In genomic region chr4:153520871-153521329, GRCh38 we compare ENCODE assay signal across 1 cellular context.
TF ChIP-seq lines count a peak whose summit lies in the region.

No MANE protein-coding gene starts in this region.

TF ChIP-seq in GM12878, 131 proteins besides CTCF, POLR2A, EP300 and RAD21 (continued from another document and continues in another):
- TF ChIP-seq RBBP5 (conservative IDR thresholded peaks at IDR 0.05) = no peak
- no peak for TF ChIP-seq RB1 (IDR thresholded peaks at IDR 0.05; ENCODE audit: borderline replicate concordance)
- TF ChIP-seq HCFC1 (IDR thresholded peaks at IDR 0.05; ENCODE audit: low read length) = no peak
- TF ChIP-seq POLR2AphosphoS2 (IDR thresholded peaks at IDR 0.05; ENCODE audit: low read depth, low read length) = no peak; the same call in 1 of the 2 replicates
- TF ChIP-seq RAD51 (IDR thresholded peaks at IDR 0.05) = no peak
- no peak for TF ChIP-seq BRCA1 (IDR thresholded peaks at IDR 0.05; ENCODE audit: low read depth, low read length)
- TF ChIP-seq JUNB (IDR thresholded peaks at IDR 0.05) = no peak
- TF ChIP-seq CBFB (IDR thresholded peaks at IDR 0.05; ENCODE audit: low read depth) = 0 out of 2 replicates have a peak, but pooled peaks have one; percentile 10
- peak; percentile 37; the same call in 1 of the 2 replicates for TF ChIP-seq ATF2 (IDR thresholded peaks at IDR 0.05; ENCODE audit: low read length)
- TF ChIP-seq DPF2 (IDR thresholded peaks at IDR 0.05) = no peak; the same call in 1 of the 2 replicates
- TF ChIP-seq USF2 (IDR thresholded peaks at IDR 0.05; ENCODE audit: borderline replicate concordance, low read depth, low read length) = no peak
- no peak for TF ChIP-seq CREB1 (IDR thresholded peaks at IDR 0.05; ENCODE audit: low read depth)
- TF ChIP-seq MLLT1 (IDR thresholded peaks at IDR 0.05) = peak; percentile 62
- TF ChIP-seq CHD2 (IDR thresholded peaks at IDR 0.05; ENCODE audit: borderline replicate concordance, low read depth, low read length) = peak; percentile 56; the same call in 1 of the 2 replicates
- TF ChIP-seq CEBPZ (IDR thresholded peaks at IDR 0.05; ENCODE audit: low read depth, low read length) = no peak
- peak in 1 of 2 experiments; percentile 60; a peak in 1 of 3 replicates for TF ChIP-seq EGR1 (IDR thresholded peaks at IDR 0.05; ENCODE audit: borderline replicate concordance in 1 of 2, low read depth in 2 of 2, low read length in 2 of 2)
- TF ChIP-seq E4F1 (IDR thresholded peaks at IDR 0.05; ENCODE audit: borderline replicate concordance, partially characterized antibody) = no peak
- no peak for TF ChIP-seq ASH2L (IDR thresholded peaks at IDR 0.05; ENCODE audit: borderline replicate concordance, low read depth)
- no peak for TF ChIP-seq PAX8 (IDR thresholded peaks at IDR 0.05)
- TF ChIP-seq ATF7 (IDR thresholded peaks at IDR 0.05; ENCODE audit: low read depth) = peak; percentile 53; the same call in 1 of the 2 replicates
- TF ChIP-seq NR2F1 (conservative IDR thresholded peaks at IDR 0.05) = no peak
- TF ChIP-seq ZZZ3 (IDR thresholded peaks at IDR 0.05; ENCODE audit: control insufficient read depth, insufficient read length, low read depth) = no peak
- TF ChIP-seq NFXL1 (IDR thresholded peaks at IDR 0.05; ENCODE audit: borderline replicate concordance) = no peak
- peak; percentile 61; the same call in 1 of the 2 replicates for TF ChIP-seq BCL11A (IDR thresholded peaks at IDR 0.05; ENCODE audit: low read depth, low read length)
- no peak for TF ChIP-seq KLF5 (IDR thresholded peaks at IDR 0.05; ENCODE audit: partially characterized antibody)
- no peak for TF ChIP-seq YY1 (IDR thresholded peaks at IDR 0.05; ENCODE audit: low read depth, low read length)
- no peak for TF ChIP-seq BMI1 (IDR thresholded peaks at IDR 0.05; ENCODE audit: borderline replicate concordance)
- no peak for TF ChIP-seq STAT1 (conservative IDR thresholded peaks at IDR 0.05)
- no peak for TF ChIP-seq NR2C2 (IDR thresholded peaks at IDR 0.05; ENCODE audit: borderline replicate concordance, control insufficient read depth, insufficient read length, low read depth)
- TF ChIP-seq SREBF1 (IDR thresholded peaks at IDR 0.05; ENCODE audit: low read length) = no peak
- no peak for TF ChIP-seq ZSCAN29 (IDR thresholded peaks at IDR 0.05)
- TF ChIP-seq SRF (IDR thresholded peaks at IDR 0.05; ENCODE audit: low read depth in 2 of 2, low read length in 2 of 2) = no peak
- TF ChIP-seq PRDM15 (CRISPR knock-in tag; IDR thresholded peaks at IDR 0.05) = no peak
- no peak for TF ChIP-seq RELA (IDR thresholded peaks at IDR 0.05; ENCODE audit: borderline replicate concordance, partially characterized antibody)
- TF ChIP-seq GABPA (IDR thresholded peaks at IDR 0.05; ENCODE audit: low read depth) = no peak
- TF ChIP-seq KAT2A (conservative IDR thresholded peaks at IDR 0.05; ENCODE audit: control insufficient read depth, low read depth, low read length) = no peak
- no peak for TF ChIP-seq ZNF592 (IDR thresholded peaks at IDR 0.05)
- no peak for TF ChIP-seq WRNIP1 (IDR thresholded peaks at IDR 0.05; ENCODE audit: borderline replicate concordance, low read depth, low read length)
- peak; percentile 98 for TF ChIP-seq GATAD2B (conservative IDR thresholded peaks at IDR 0.05; ENCODE audit: low read depth)
- TF ChIP-seq IKZF2 (IDR thresholded peaks at IDR 0.05) = peak; percentile 80 to 87
- TF ChIP-seq RFX5 (IDR thresholded peaks at IDR 0.05; ENCODE audit: low read depth, low read length) = no peak
- no peak for TF ChIP-seq ZBTB11 (CRISPR knock-in tag; IDR thresholded peaks at IDR 0.05)
